ENCODE assay signal across 19 cellular contexts in genomic region chr6:76770166-76770565, GRCh38.
DNase-seq lines count a peak whose midpoint lies in the region; ATAC-seq, FAIRE-seq and TF ChIP-seq lines count a peak whose summit lies in the region.
"Had no signal": no experiment of that assay in that cellular context is flagged by ENCODE, and none has a peak within 500 bp of the region (broad histone marks: within the 10 kb centered on the region; RNA-seq: fewer than 3 reads in every experiment).

No MANE protein-coding gene starts in this region.

- peak; percentile 1 for DNase-seq in ELF-1 (ENCODE audit: low read depth, low spot score)
- DNase-seq in bronchial epithelial cell (ENCODE audit: low read depth), result no peak
- DNase-seq in mesendoderm, result peak; percentile 44
- peak; percentile 15 for DNase-seq in retina
- DNase-seq in amygdala (lab: John Stamatoyannopoulos, UW), result no peak
- DNase-seq in HTR-8/SVneo (ENCODE audit: insufficient read length, low spot score), result no peak
- no peak for DNase-seq in effector memory CD8-positive, alpha-beta T cell
- DNase-seq: AML-193; Caco-2; CD8-positive, alpha-beta memory T cell; DND-41; GF-D8; GM23248 had no signal

- no peak overlapping the region for H3K27ac Mint-ChIP-seq in effector memory CD8-positive, alpha-beta T cell
- H3K27ac Mint-ChIP-seq: CD8-positive, alpha-beta memory T cell had no signal

- no peak overlapping the region for H3K9ac ChIP-seq in mesendoderm (ENCODE audit: low read length)
- H3K9ac ChIP-seq: BLaER1, GM23248 had no signal

- FAIRE-seq in bronchial epithelial cell (lab: Jason Lieb, UNC) (peak; percentile 28), HTR-8/SVneo (lab: Jason Lieb, UNC) (no peak)
- FAIRE-seq: H54, HepG2 had no signal

- no peak overlapping the region for H4K5ac ChIP-seq in mesendoderm (ENCODE audit: low read length)

- H3K9me3 Mint-ChIP-seq in effector memory CD8-positive, alpha-beta T cell, result peaks cover 0 to 3% of the 10 kb centered on the region in 2 donors

- H3K79me2 ChIP-seq in mesendoderm (ENCODE audit: control insufficient read depth, insufficient read depth, low read length), result no peaks in the 10 kb centered on the region

- ATAC-seq in HG02642 (IDR thresholded peaks at IDR 0.05; ENCODE audit: poor library complexity, unreplicated experiment), result no peak
- ATAC-seq in effector memory CD8-positive, alpha-beta T cell (replicated peaks), result no peak
- ATAC-seq: HCT116, HepG2 had no signal

- no peak overlapping the region for H3K4me3 ChIP-seq in bronchial epithelial cell (ENCODE audit: low read depth, low read length)
- no peak overlapping the region for H3K4me3 ChIP-seq in mesendoderm (ENCODE audit: low read length)
- H3K4me3 ChIP-seq: BLaER1, GM23248 had no signal

- H3K4me1 Mint-ChIP-seq in effector memory CD8-positive, alpha-beta T cell (ENCODE audit: low read depth in 2 of 2), result no peaks in the 10 kb centered on the region
- H3K4me1 Mint-ChIP-seq: CD8-positive, alpha-beta memory T cell had no signal

- no peaks in the 10 kb centered on the region for H3K36me3 Mint-ChIP-seq in effector memory CD8-positive, alpha-beta T cell (ENCODE audit: insufficient read depth)

- no peaks in the 10 kb centered on the region for H3K79me1 ChIP-seq in mesendoderm (ENCODE audit: low read length)

- H3K27me3 Mint-ChIP-seq in effector memory CD8-positive, alpha-beta T cell, result no peaks in the 10 kb centered on the region
- H3K27me3 Mint-ChIP-seq: CD8-positive, alpha-beta memory T cell had no signal

- H3K4me3 Mint-ChIP-seq in effector memory CD8-positive, alpha-beta T cell, result no peak overlapping the region
- H3K4me3 Mint-ChIP-seq: CD8-positive, alpha-beta memory T cell had no signal

- H3K27ac ChIP-seq in mesendoderm (ENCODE audit: low read depth, low read length), result no peak overlapping the region
- H3K27ac ChIP-seq: 22Rv1, BLaER1, GM23248 had no signal

- no CpG with 5 or more reads among the region's 3 CpGs for WGBS in mesendoderm (ENCODE audit: extremely low coverage, insufficient coverage, low lambda C conversion rate)

- H3K4ac ChIP-seq in mesendoderm (ENCODE audit: low read depth, low read length), result no peak overlapping the region

- no peak overlapping the region for H3K18ac ChIP-seq in mesendoderm (ENCODE audit: low read length)

- no peak overlapping the region for H2BK15ac ChIP-seq in mesendoderm (replicated peaks; ENCODE audit: low read depth)

- H4K8ac ChIP-seq in mesendoderm (ENCODE audit: low read depth, low read length), result no peak overlapping the region

- no peak overlapping the region for H3K56ac ChIP-seq in mesendoderm (ENCODE audit: low read length)

- H2AK5ac ChIP-seq in mesendoderm (ENCODE audit: low read length), result no peak overlapping the region

- H3K23ac ChIP-seq in mesendoderm (ENCODE audit: low read length), result no peak overlapping the region

- no peak for TF ChIP-seq CTCF in bronchial epithelial cell (IDR thresholded peaks at IDR 0.05; ENCODE audit: insufficient read depth, low read length, severe bottlenecking)

- H2BK5ac ChIP-seq in mesendoderm (ENCODE audit: low read length), result no peak overlapping the region

- H3K27me3 ChIP-seq in bronchial epithelial cell (ENCODE audit: control insufficient read depth, insufficient read depth, low read length) (no peaks in the 10 kb centered on the region), mesendoderm (ENCODE audit: insufficient read depth, low read length, poor library complexity) (no peaks in the 10 kb centered on the region)
- H3K27me3 ChIP-seq: BLaER1 had no signal

- H3K4me2 ChIP-seq in mesendoderm (ENCODE audit: low read length), result no peak overlapping the region
- H3K4me2 ChIP-seq: BLaER1 had no signal

- no peaks in the 10 kb centered on the region for H3K4me1 ChIP-seq in mesendoderm (ENCODE audit: control insufficient read depth, low read depth, low read length)
- H3K4me1 ChIP-seq: BLaER1, Caco-2 had no signal

- no peak overlapping the region for H2BK120ac ChIP-seq in mesendoderm (ENCODE audit: low read depth, low read length)

- no peaks in the 10 kb centered on the region for H3K36me3 ChIP-seq in bronchial epithelial cell (ENCODE audit: control insufficient read depth, insufficient read depth, low read length)
- H3K36me3 ChIP-seq in mesendoderm (ENCODE audit: control insufficient read depth, insufficient read depth, low read length), result no peaks in the 10 kb centered on the region
- H3K36me3 ChIP-seq: BLaER1 had no signal

Comparison
In these comparisons a context has a peak if more than half of its experiments do, and no peak if none do; other contexts are left out.
1. DNase-seq: peak in ELF-1 (single experiment), mesendoderm (single experiment) and retina (single experiment); none in bronchial epithelial cell (single experiment), amygdala (0 of 56), HTR-8/SVneo (single experiment) and effector memory CD8-positive, alpha-beta T cell (0 of 3).